28 cellular contexts compared by ENCODE assay signal in the genomic region with DNA sequence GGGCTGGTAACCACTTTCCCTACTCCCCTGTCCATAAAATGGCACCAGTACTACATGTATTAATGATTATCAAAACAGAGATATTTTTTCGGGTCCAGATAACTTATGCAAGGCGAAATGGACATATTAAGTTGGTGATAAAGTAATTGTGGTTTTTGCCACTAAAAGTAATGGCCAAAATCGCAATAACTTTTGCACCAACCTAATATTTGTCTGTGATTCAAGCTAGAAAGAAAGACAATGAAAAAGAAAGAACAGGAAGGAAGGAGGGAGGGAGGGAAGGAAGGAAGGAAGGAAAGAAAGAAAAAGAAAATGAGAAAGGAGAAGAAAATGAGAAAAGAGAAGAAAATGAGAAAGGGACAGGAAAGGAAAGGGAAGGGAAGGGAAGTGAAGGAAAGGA.
"Had no signal": no experiment of that assay in that cellular context is flagged by ENCODE, and none has a peak within 500 bp of the region (broad histone marks: within the 10 kb centered on the region; RNA-seq: fewer than 3 reads in every experiment).

No MANE protein-coding gene starts in this region.

- H3K27me3 ChIP-seq: colonic mucosa, dorsolateral prefrontal cortex, esophagus muscularis mucosa, esophagus squamous epithelium, foreskin keratinocyte, gastrocnemius medialis, gastroesophageal sphincter, heart left ventricle, heart right ventricle had no signal

- H3K4me1 ChIP-seq: colonic mucosa, esophagus muscularis mucosa, esophagus squamous epithelium, foreskin keratinocyte, gastrocnemius medialis, gastroesophageal sphincter, heart left ventricle, heart right ventricle had no signal

- DNase-seq: colonic mucosa; cortex of kidney; dermis blood vessel endothelial cell; dorsolateral prefrontal cortex; effector CD4-positive, alpha-beta T cell; effector CD8-positive, alpha-beta T cell; effector memory CD4-positive, alpha-beta T cell; effector memory CD8-positive, alpha-beta T cell; endodermal cell; erythroblast; esophagus squamous epithelium; foreskin fibroblast; foreskin keratinocyte; foreskin melanocyte; gastrocnemius medialis; glutamatergic neuron; head of caudate nucleus; heart left ventricle; heart right ventricle had no signal

- H3K4me3 ChIP-seq: colonic mucosa, coronary artery, dorsolateral prefrontal cortex, esophagus muscularis mucosa, esophagus squamous epithelium, gastrocnemius medialis, gastroesophageal sphincter, heart left ventricle, heart right ventricle had no signal

- FAIRE-seq: colon, endometrium, endothelial cell of umbilical vein, frontal cortex had no signal

- H3K9me3 ChIP-seq: colonic mucosa, esophagus muscularis mucosa, esophagus squamous epithelium, gastrocnemius medialis, gastroesophageal sphincter, heart left ventricle, heart right ventricle had no signal

- H3K27ac ChIP-seq: colonic mucosa, coronary artery, dorsolateral prefrontal cortex, epithelial cell of prostate, esophagus muscularis mucosa, esophagus squamous epithelium, foreskin keratinocyte, gastrocnemius medialis, gastroesophageal sphincter, heart left ventricle, heart right ventricle had no signal

- H3K36me3 ChIP-seq: colonic mucosa, esophagus muscularis mucosa, esophagus squamous epithelium, gastrocnemius medialis, gastroesophageal sphincter, heart left ventricle, heart right ventricle had no signal

- ATAC-seq: effector memory CD8-positive, alpha-beta T cell; esophagus mucosa; foreskin keratinocyte; gastrocnemius medialis; gastroesophageal sphincter; heart left ventricle; heart right ventricle had no signal
